In genomic region chr11:127117231-127117671, GRCh38 we compare ENCODE assay signal across 18 cellular contexts.
DNase-seq lines count a peak whose midpoint lies in the region; ATAC-seq and TF ChIP-seq lines count a peak whose summit lies in the region.
"Had no signal": no experiment of that assay in that cellular context is flagged by ENCODE, and none has a peak within 500 bp of the region (broad histone marks: within the 10 kb centered on the region; RNA-seq: fewer than 3 reads in every experiment).

No MANE protein-coding gene starts in this region.

- H3K4me1 ChIP-seq in GM23338 (ENCODE audit: insufficient read depth): no peaks in the 10 kb centered on the region
- H3K4me1 ChIP-seq: BE2C had no signal

- H3K9me2 ChIP-seq in GM23338 (ENCODE audit: insufficient read depth): no peaks in the 10 kb centered on the region

- H3K27ac ChIP-seq in GM23338 (ENCODE audit: low read depth): no peak overlapping the region

- no peaks in the 10 kb centered on the region for H4K20me1 ChIP-seq in GM23338 (replicated peaks; ENCODE audit: insufficient read depth)

- no peaks in the 10 kb centered on the region for H3K79me2 ChIP-seq in GM23338 (replicated peaks; ENCODE audit: insufficient read depth)

- DNase-seq in GM23338 (ENCODE audit: low spot score): no peak
- peak; percentile 6 for DNase-seq in NCI-H2227 treated with DMSO at 0.1 percent for 48 hours (lab: John Stamatoyannopoulos, UW)
- DNase-seq in left lobe of liver (ENCODE audit: low spot score): no peak
- DNase-seq in progenitor cell of endocrine pancreas (ENCODE audit: low spot score, unreplicated experiment): peak; percentile 15
- DNase-seq in activated CD4-positive, alpha-beta T cell treated with anti-CD3 and anti-CD28 coated beads for 48 hours: no peak
- DNase-seq in head of caudate nucleus: no peak
- DNase-seq in NCI-H748 treated with DMSO at 0.1 percent for 48 hours (lab: John Stamatoyannopoulos, UW): no peak
- DNase-seq: ACHN; BE2C; C1 segment of cervical spinal cord; CD4-positive, CD25-positive, alpha-beta regulatory T cell; CD8-positive, alpha-beta memory T cell; COR-L47; GOT3; H7; HFFc6 had no signal

- H2AFZ ChIP-seq in GM23338: peak overlapping the region; percentile 18; the same call in 1 of the 2 replicates

- H3K36me3 ChIP-seq in GM23338 (ENCODE audit: insufficient read depth): no peaks in the 10 kb centered on the region
- H3K36me3 ChIP-seq: BE2C had no signal

- TF ChIP-seq CTCF in GM23338 (conservative IDR thresholded peaks at IDR 0.05; ENCODE audit: low read depth in 2 of 2) (no peak), progenitor cell of endocrine pancreas (IDR thresholded peaks at IDR 0.05; ENCODE audit: unreplicated experiment) (no peak)

- H3F3A ChIP-seq in GM23338 (replicated peaks; ENCODE audit: low read depth): no peaks in the 10 kb centered on the region

- intact Hi-C loops in head of caudate nucleus (cut with DNase I): no loop called here

- peaks cover 7% of the 10 kb centered on the region; the same call in 2 of the 3 replicates for H3K4me1 Mint-ChIP-seq in GM23338
- peaks cover 41% of the 10 kb centered on the region for H3K4me1 Mint-ChIP-seq in progenitor cell of endocrine pancreas (ENCODE audit: low read depth)
- H3K4me1 Mint-ChIP-seq: CD4-positive, CD25-positive, alpha-beta regulatory T cell; CD8-positive, alpha-beta memory T cell had no signal

- no peaks in the 10 kb centered on the region for H3K36me3 Mint-ChIP-seq in GM23338 (ENCODE audit: low read depth)
- H3K36me3 Mint-ChIP-seq in progenitor cell of endocrine pancreas (ENCODE audit: insufficient read depth): no peaks in the 10 kb centered on the region
- H3K36me3 Mint-ChIP-seq: CD4-positive, CD25-positive, alpha-beta regulatory T cell; CD8-positive, alpha-beta memory T cell; IgD-negative memory B cell had no signal

- no peak overlapping the region for H3K27ac Mint-ChIP-seq in GM23338
- peak overlapping the region; percentile 60 for H3K27ac Mint-ChIP-seq in progenitor cell of endocrine pancreas
- H3K27ac Mint-ChIP-seq: CD4-positive, CD25-positive, alpha-beta regulatory T cell; HFFc6; IgD-negative memory B cell had no signal

- H3K9me3 Mint-ChIP-seq in GM23338 (no peaks in the 10 kb centered on the region), progenitor cell of endocrine pancreas (ENCODE audit: low read depth) (no peaks in the 10 kb centered on the region)
- H3K9me3 Mint-ChIP-seq: HFFc6 had no signal

- ATAC-seq in GM23338 (no peak), left lobe of liver (peak; percentile 31)
- ATAC-seq: HCT116 had no signal

- no peak overlapping the region for H3K4me2 ChIP-seq in GM23338

- H3K4me3 ChIP-seq in GM23338: no peak overlapping the region

- peaks cover 2% of the 10 kb centered on the region for H3K27me3 Mint-ChIP-seq in GM23338 (ENCODE audit: insufficient read depth, low read depth, poor library complexity)
- peaks cover 5% of the 10 kb centered on the region for H3K27me3 Mint-ChIP-seq in progenitor cell of endocrine pancreas
- H3K27me3 Mint-ChIP-seq: CD4-positive, CD25-positive, alpha-beta regulatory T cell; IgD-negative memory B cell had no signal

- H3K27me3 ChIP-seq in GM23338 (ENCODE audit: insufficient read depth): no peaks in the 10 kb centered on the region
- H3K27me3 ChIP-seq: BE2C had no signal

- no peak overlapping the region for H3K4me3 Mint-ChIP-seq in GM23338
- no peak overlapping the region for H3K4me3 Mint-ChIP-seq in progenitor cell of endocrine pancreas (ENCODE audit: low read depth)
- H3K4me3 Mint-ChIP-seq: CD4-positive, CD25-positive, alpha-beta regulatory T cell; CD8-positive, alpha-beta memory T cell; HFFc6; IgD-negative memory B cell had no signal

TF ChIP-seq in GM23338, 12 proteins besides CTCF, POLR2A, EP300 and RAD21 (continues in another document):
- TF ChIP-seq ZNF462 (CRISPR knock-in tag; IDR thresholded peaks at IDR 0.05) (no peak), EZH2 (IDR thresholded peaks at IDR 0.05; ENCODE audit: low read depth, unreplicated experiment) (no peak), ZNF331 (CRISPR knock-in tag; IDR thresholded peaks at IDR 0.05; ENCODE audit: low read depth) (no peak), JUNB (IDR thresholded peaks at IDR 0.05; ENCODE audit: unreplicated experiment) (no peak), REST (IDR thresholded peaks at IDR 0.05; ENCODE audit: unreplicated experiment) (no peak), CREB1 (CRISPR knock-in tag; IDR thresholded peaks at IDR 0.05; ENCODE audit: low read depth) (no peak), POLR2AphosphoS5 (IDR thresholded peaks at IDR 0.05; ENCODE audit: low read depth) (no peak), NANOG (IDR thresholded peaks at IDR 0.05; ENCODE audit: borderline replicate concordance) (no peak)

Comparison
In these comparisons a context has a peak if more than half of its experiments do, and no peak if none do; other contexts are left out.
1. DNase-seq: peak in NCI-H2227 treated with DMSO at 0.1 percent for 48 hours (single experiment) and progenitor cell of endocrine pancreas (single experiment); none in GM23338 (single experiment), left lobe of liver (single experiment), activated CD4-positive, alpha-beta T cell treated with anti-CD3 and anti-CD28 coated beads for 48 hours (single experiment), head of caudate nucleus (0 of 42) and NCI-H748 treated with DMSO at 0.1 percent for 48 hours (single experiment).